ENCODE assay signal across 8 cellular contexts in genomic region chr20:57351042-57351783, GRCh38. TPM values are rescaled to one million over a fixed set of nuclear protein-coding genes. Genes with fewer than 3 reads are reported as not detected.
DNase-seq lines count a peak whose midpoint lies in the region; ATAC-seq and TF ChIP-seq lines count a peak whose summit lies in the region.

TSS of gene RAE1 (plus strand) at chr20:57351255. CDS start at chr20:57354039, 2,784 bp downstream.

- H3K4me3 ChIP-seq in GM12864 (ENCODE audit: low read depth, low read length) (peak within 1 kb of the TSS; percentile 95), adrenal gland (peak within 1 kb of the TSS in 3 of 4 donors; percentile 38 to 83 (median 65)), upper lobe of left lung (peak within 1 kb of the TSS; percentile 83 to 97 (median 89))

- TF ChIP-seq CTCF in GM12864 (IDR thresholded peaks at IDR 0.05; ENCODE audit: low read depth, low read length, missing control alignments): no peak
- no peak for TF ChIP-seq CTCF in adrenal gland (IDR thresholded peaks at IDR 0.05)
- no peak for TF ChIP-seq CTCF in upper lobe of left lung (IDR thresholded peaks at IDR 0.05)

- H3K4me1 ChIP-seq in adrenal gland (replicated peaks in 1 of 2): peaks cover 5 to 14% of the 10 kb centered on the region in 2 donors
- peaks cover 12 to 19% (median 13%) of the 10 kb centered on the region in 4 donors for H3K4me1 ChIP-seq in upper lobe of left lung

- intact Hi-C loops in adrenal gland (cut with DNase I): no loop called here
- intact Hi-C loops in left cardiac atrium (cut with DNase I): no loop called here
- intact Hi-C loops in posterior vena cava (cut with DNase I): no loop called here

- H3K36me3 ChIP-seq in adrenal gland (replicated peaks in 1 of 2) (no peaks in the 10 kb centered on the region), upper lobe of left lung (peaks cover 7 to 22% (median 15%) of the 10 kb centered on the region in 4 donors)

- DNase-seq in GM12864 (ENCODE audit: low read depth) (peak; percentile 80), NCI-H146 treated with DMSO at 0.1 percent for 48 hours (lab: John Stamatoyannopoulos, UW; ENCODE audit: unreplicated experiment) (peak; percentile 88), T-helper 1 cell (peak; percentile 81 to 90 (median 88)), adrenal gland (peak; percentile 88 to 95 (median 93)), left cardiac atrium (peak; percentile 95), posterior vena cava (ENCODE audit: low spot score) (peak; percentile 97), upper lobe of left lung (peak; percentile 89 to 95)

- H3K27me3 ChIP-seq in adrenal gland (no peaks in the 10 kb centered on the region), upper lobe of left lung (no peaks in the 10 kb centered on the region)

- H3K9me3 ChIP-seq in adrenal gland (replicated peaks in 1 of 3): no peaks in the 10 kb centered on the region
- H3K9me3 ChIP-seq in upper lobe of left lung: no peaks in the 10 kb centered on the region

- no peak for TF ChIP-seq EP300 in upper lobe of left lung (IDR thresholded peaks at IDR 0.05)

- peak; percentile 87 for ATAC-seq in HG02798 (IDR thresholded peaks at IDR 0.05; ENCODE audit: poor library complexity, unreplicated experiment)
- peak; percentile 91 to 92 for ATAC-seq in left cardiac atrium
- peak; percentile 87 to 96 for ATAC-seq in upper lobe of left lung (ENCODE audit: low FRiP score in 2 of 2)

- TF ChIP-seq POLR2A in adrenal gland (IDR thresholded peaks at IDR 0.05) (peak in 1 of 2 donors; percentile 43), upper lobe of left lung (IDR thresholded peaks at IDR 0.05) (peak in 2 of 4 donors; percentile 37 to 63)

- WGBS in adrenal gland, 4 donors: 0% methylated on average over 18 to 64 of the region's 64 CpGs
- WGBS in upper lobe of left lung, 2 donors: 0 to 1% methylated on average over 31 to 59 of the region's 64 CpGs

- H3K27ac ChIP-seq in adrenal gland (peak within 1 kb of the TSS in 4 of 5 donors; percentile 34 to 92 (median 72)), upper lobe of left lung (peak within 1 kb of the TSS; percentile 88 to 94 (median 90))

RNA-seq across cellular contexts. Expression of gene RAE1, which starts in this region (rescaled TPM):
- total RNA-seq in adrenal gland: 10 to 100 TPM; 14.4 to 25.9 (median 22.5) TPM
- 10 to 100 TPM in 1 of 3 donors, 1 to 10 TPM in 2; 8.8 to 46.9 (median 9.7) TPM for polyA plus RNA-seq in adrenal gland
- total RNA-seq in left cardiac atrium: 10 to 100 TPM; 14.3 to 14.5 TPM
- total RNA-seq in posterior vena cava: 10 to 100 TPM; 10.6 to 14.3 TPM
- total RNA-seq in upper lobe of left lung: 10 to 100 TPM; 10.1 to 31.0 (median 17.9) TPM

Comparison
In these comparisons a context has a peak if more than half of its experiments do, and no peak if none do; other contexts are left out.
1. Peak in every context shown above with its lines: DNase-seq, ATAC-seq, H3K4me3 ChIP-seq and H3K27ac ChIP-seq.